Comparison of ENCODE assay signal across 8 cellular contexts in the genomic region with DNA sequence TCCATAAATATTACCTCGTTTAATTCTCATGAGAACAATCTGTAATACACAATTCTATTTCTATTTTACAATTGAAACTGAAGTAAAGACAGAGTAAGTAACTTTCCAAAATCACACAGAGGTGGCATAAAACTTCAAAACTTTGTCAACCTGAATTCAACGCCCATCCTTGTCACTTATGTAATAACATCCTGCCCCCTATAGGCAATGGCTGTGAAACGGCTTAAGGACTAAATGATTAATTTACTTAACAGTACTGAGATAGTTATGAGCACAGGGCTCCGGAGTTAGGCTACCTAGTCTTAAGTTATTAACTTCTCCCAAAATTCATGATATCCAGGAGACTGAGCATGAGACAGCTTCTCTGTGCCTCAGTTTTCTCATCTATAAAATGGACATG.
DNase-seq lines count a peak whose midpoint lies in the region; ATAC-seq and TF ChIP-seq lines count a peak whose summit lies in the region.

No MANE protein-coding gene starts in this region.

- H3K9me3 ChIP-seq in Karpas-422 (ENCODE audit: low read length) (no peaks in the 10 kb centered on the region), adrenal gland (replicated peaks in 1 of 3) (no peaks in the 10 kb centered on the region), transverse colon (no peaks in the 10 kb centered on the region)

- no peaks in the 10 kb centered on the region for H4K20me1 ChIP-seq in Karpas-422 (ENCODE audit: insufficient read depth, low read depth, low read length)

- H4K5ac ChIP-seq in mesendoderm (ENCODE audit: low read length) = no peak overlapping the region

- H3K56ac ChIP-seq in mesendoderm (ENCODE audit: low read length) = no peak overlapping the region

- no peak overlapping the region for H2BK5ac ChIP-seq in mesendoderm (ENCODE audit: low read length)

- H3K9ac ChIP-seq in Karpas-422 (ENCODE audit: low read length) (no peak overlapping the region), mesendoderm (ENCODE audit: low read length) (no peak overlapping the region)

- in situ Hi-C loops in transverse colon (cut with MboI; ENCODE audit: low pct_ligation_motif_present in 1 of 4, low pct_unique_long_range_greater_than_20kb in 1 of 4, low sequenced_read_pairs in 3 of 4) = no loop called here

- H3K18ac ChIP-seq in mesendoderm (ENCODE audit: low read length) = no peak overlapping the region

- no peaks in the 10 kb centered on the region for H3K79me1 ChIP-seq in mesendoderm (ENCODE audit: low read length)

- H3K79me2 ChIP-seq in Karpas-422 (ENCODE audit: low read length) = no peaks in the 10 kb centered on the region
- no peaks in the 10 kb centered on the region for H3K79me2 ChIP-seq in mesendoderm (ENCODE audit: control insufficient read depth, insufficient read depth, low read length)

- no peak overlapping the region for H3K27ac ChIP-seq in Karpas-422 (ENCODE audit: low read length)
- H3K27ac ChIP-seq in adrenal gland = no peak overlapping the region
- H3K27ac ChIP-seq in mesendoderm (ENCODE audit: low read depth, low read length) = no peak overlapping the region
- no peak overlapping the region for H3K27ac ChIP-seq in transverse colon

- no peaks in the 10 kb centered on the region for H3K9me2 ChIP-seq in Karpas-422 (replicated peaks; ENCODE audit: insufficient read depth, low read length)

- peaks cover 6% of the 10 kb centered on the region; the same call in 1 of the 2 replicates for H3K27me3 ChIP-seq in GM06990 (replicated peaks; ENCODE audit: control insufficient read depth, insufficient read depth, low read length)
- no peaks in the 10 kb centered on the region for H3K27me3 ChIP-seq in Karpas-422 (ENCODE audit: low read length)
- H3K27me3 ChIP-seq in adrenal gland = no peaks in the 10 kb centered on the region
- no peaks in the 10 kb centered on the region for H3K27me3 ChIP-seq in mesendoderm (ENCODE audit: insufficient read depth, low read length, poor library complexity)
- H3K27me3 ChIP-seq in transverse colon = no peaks in the 10 kb centered on the region

- TF ChIP-seq CTCF in GM06990 (IDR thresholded peaks at IDR 0.05; ENCODE audit: insufficient read depth, low read length, poor library complexity, severe bottlenecking) = peak; percentile 62
- TF ChIP-seq CTCF in adrenal gland (IDR thresholded peaks at IDR 0.05) = peak; percentile 29 to 46 (median 44)
- peak in 1 of 5 experiments; percentile 21 for TF ChIP-seq CTCF in transverse colon (IDR thresholded peaks at IDR 0.05)

- DNase-seq in GM06990 (ENCODE audit: extremely low read depth, insufficient read length) = no peak
- DNase-seq in Karpas-422 = peak; percentile 80
- DNase-seq in adrenal gland = peak in 1 of 7 donors; percentile 36
- peak; percentile 57 for DNase-seq in mesendoderm
- no peak for DNase-seq in posterior vena cava (ENCODE audit: low spot score)
- DNase-seq in Right ventricle myocardium superior = no peak
- DNase-seq in stimulated activated naive CD4-positive, alpha-beta T cell (lab: John Stamatoyannopoulos, UW) = no peak
- DNase-seq in transverse colon = no peak

- intact Hi-C loops in adrenal gland (cut with DNase I) (loop anchor here in 1 of 2 donors (5.0 kb wide), 1 partner anchor 378 kb away; no protein-coding TSS in a partner anchor), posterior vena cava (cut with DNase I) (no loop called here), Right ventricle myocardium superior (cut with DNase I) (no loop called here), transverse colon (cut with DNase I; ENCODE audit: low total_unique reads) (no loop called here)

- H2BK120ac ChIP-seq in mesendoderm (ENCODE audit: low read depth, low read length) = no peak overlapping the region

- no peak for TF ChIP-seq EP300 in transverse colon (IDR thresholded peaks at IDR 0.05; ENCODE audit: low read depth)

- no peak overlapping the region for H4K8ac ChIP-seq in mesendoderm (ENCODE audit: low read depth, low read length)

- no peak overlapping the region for H3K23ac ChIP-seq in mesendoderm (ENCODE audit: low read length)

- H3K4me1 ChIP-seq in Karpas-422 (ENCODE audit: low read length) = no peaks in the 10 kb centered on the region
- no peaks in the 10 kb centered on the region for H3K4me1 ChIP-seq in adrenal gland (replicated peaks in 1 of 2)
- peaks cover 1% of the 10 kb centered on the region for H3K4me1 ChIP-seq in mesendoderm (ENCODE audit: control insufficient read depth, low read depth, low read length)
- no peaks in the 10 kb centered on the region for H3K4me1 ChIP-seq in transverse colon

- no peak overlapping the region for H2AK5ac ChIP-seq in mesendoderm (ENCODE audit: low read length)

- WGBS in adrenal gland, 4 donors = 16 to 28% (median 26%) methylated on average over 4 of the region's 4 CpGs
- no CpG with 5 or more reads among the region's 4 CpGs for WGBS in mesendoderm (ENCODE audit: extremely low coverage, insufficient coverage, low lambda C conversion rate)
- 23 to 24% methylated on average over 4 of the region's 4 CpGs for WGBS in transverse colon (ENCODE audit: low coverage in 1 of 2), 2 donors

- H3K36me3 ChIP-seq in GM06990 (ENCODE audit: control insufficient read depth, insufficient read depth, low read length) (no peaks in the 10 kb centered on the region), Karpas-422 (ENCODE audit: insufficient read depth, low read length) (no peaks in the 10 kb centered on the region), adrenal gland (replicated peaks in 1 of 2) (no peaks in the 10 kb centered on the region), mesendoderm (ENCODE audit: control insufficient read depth, insufficient read depth, low read length) (no peaks in the 10 kb centered on the region), transverse colon (no peaks in the 10 kb centered on the region)

- no peak overlapping the region for H2BK15ac ChIP-seq in mesendoderm (replicated peaks; ENCODE audit: low read depth)

- no peak overlapping the region for H2AFZ ChIP-seq in Karpas-422 (ENCODE audit: low read length)

- no peak for TF ChIP-seq POLR2A in adrenal gland (IDR thresholded peaks at IDR 0.05)
- TF ChIP-seq POLR2A in transverse colon (IDR thresholded peaks at IDR 0.05) = no peak

- H3K4me2 ChIP-seq in Karpas-422 (ENCODE audit: low read depth, low read length, poor library complexity, severe bottlenecking) (no peak overlapping the region), mesendoderm (ENCODE audit: low read length) (no peak overlapping the region)

- no peak for ATAC-seq in Right ventricle myocardium superior (ENCODE audit: poor library complexity)

- no peak overlapping the region for H3K4ac ChIP-seq in mesendoderm (ENCODE audit: low read depth, low read length)

- H3K4me3 ChIP-seq in GM06990 (replicated peaks; ENCODE audit: low read depth, low read length) (no peak overlapping the region), Karpas-422 (ENCODE audit: low read length) (no peak overlapping the region), adrenal gland (no peak overlapping the region), mesendoderm (ENCODE audit: low read length) (no peak overlapping the region), transverse colon (no peak overlapping the region)

Comparison
In these comparisons a context has a peak if more than half of its experiments do, and no peak if none do; other contexts are left out.
1. DNase-seq: peak in Karpas-422 (single experiment) and mesendoderm (single experiment); none in GM06990 (single experiment), posterior vena cava (single experiment), Right ventricle myocardium superior (single experiment), stimulated activated naive CD4-positive, alpha-beta T cell (0 of 6) and transverse colon (single experiment).